ENCODE assay signal across 8 cellular contexts in the genomic region with DNA sequence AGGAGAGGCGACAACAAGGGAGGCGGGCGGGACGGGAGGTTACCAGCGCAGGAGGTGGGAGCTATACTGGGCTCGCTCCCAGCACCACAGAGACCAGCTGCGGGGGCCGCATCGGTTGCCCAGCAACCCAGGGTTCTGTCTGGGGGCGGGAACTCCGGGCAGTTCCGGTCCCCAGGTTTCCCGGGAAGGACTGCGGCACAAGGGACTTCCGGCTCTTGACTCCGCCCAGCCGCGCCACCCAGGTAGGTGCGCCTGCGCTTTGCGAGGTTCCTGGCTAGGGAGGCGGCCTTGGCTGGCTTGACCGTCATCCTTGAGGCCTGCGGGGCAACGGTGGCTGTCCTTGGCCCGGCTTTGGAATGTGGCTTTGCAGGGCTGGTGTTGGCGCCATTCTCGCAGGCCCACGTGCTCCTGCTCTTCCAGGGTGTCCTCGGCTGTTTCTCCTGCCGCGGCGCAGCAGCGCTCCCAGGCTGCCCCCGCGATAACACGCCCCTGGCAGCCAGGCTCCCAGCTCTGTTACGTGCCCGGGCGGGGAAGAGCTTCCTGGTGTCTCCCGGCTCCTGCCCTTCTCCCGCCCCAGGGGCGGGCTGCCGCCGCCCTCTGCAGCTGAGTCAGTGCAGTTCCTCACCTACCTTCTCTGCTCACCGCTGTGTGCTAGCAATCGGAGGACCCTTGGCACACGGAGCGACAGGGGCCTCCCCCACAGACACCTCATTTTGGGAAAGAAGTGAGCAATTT. TPM values are rescaled to one million over a fixed set of nuclear protein-coding genes. Genes with fewer than 3 reads are reported as not detected.
DNase-seq lines count a peak whose midpoint lies in the region; ATAC-seq and TF ChIP-seq lines count a peak whose summit lies in the region.

A gene with protein sequence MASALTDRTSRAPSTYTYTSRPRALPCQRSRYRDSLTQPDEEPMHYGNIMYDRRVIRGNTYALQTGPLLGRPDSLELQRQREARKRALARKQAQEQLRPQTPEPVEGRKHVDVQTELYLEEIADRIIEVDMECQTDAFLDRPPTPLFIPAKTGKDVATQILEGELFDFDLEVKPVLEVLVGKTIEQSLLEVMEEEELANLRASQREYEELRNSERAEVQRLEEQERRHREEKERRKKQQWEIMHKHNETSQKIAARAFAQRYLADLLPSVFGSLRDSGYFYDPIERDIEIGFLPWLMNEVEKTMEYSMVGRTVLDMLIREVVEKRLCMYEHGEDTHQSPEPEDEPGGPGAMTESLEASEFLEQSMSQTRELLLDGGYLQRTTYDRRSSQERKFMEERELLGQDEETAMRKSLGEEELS (minus strand): TSS at position 534 of the 735 bp plus-strand sequence. CDS start 652 bp downstream, outside the sequence.

- under 1% methylated on average over 49 of the region's 49 CpGs for WGBS in thymus

- H3K4me3 ChIP-seq in GM12864 (ENCODE audit: low read depth, low read length) (peak within 1 kb of the TSS; percentile 60), thymus (ENCODE audit: low read length) (peak within 1 kb of the TSS; percentile 80)

- peak within 1 kb of the TSS; percentile 84 for H3K27ac ChIP-seq in thymus (ENCODE audit: low read depth)

- H3K4me1 Mint-ChIP-seq in activated naive CD8-positive, alpha-beta T cell treated with anti-CD3 and anti-CD28 coated beads for 36 hours: peaks cover 36% of the 10 kb centered on the region
- peaks cover 21% of the 10 kb centered on the region for H3K4me1 Mint-ChIP-seq in osteocyte (ENCODE audit: unreplicated experiment)

- H3K9me3 ChIP-seq in thymus (ENCODE audit: control insufficient read depth): no peaks in the 10 kb centered on the region

- H3K9me3 Mint-ChIP-seq in activated naive CD8-positive, alpha-beta T cell treated with anti-CD3 and anti-CD28 coated beads for 36 hours: no peaks in the 10 kb centered on the region
- H3K9me3 Mint-ChIP-seq in osteocyte (ENCODE audit: unreplicated experiment): no peaks in the 10 kb centered on the region

- peak within 1 kb of the TSS; percentile 80 for H3K27ac Mint-ChIP-seq in activated naive CD8-positive, alpha-beta T cell treated with anti-CD3 and anti-CD28 coated beads for 36 hours
- H3K27ac Mint-ChIP-seq in osteocyte (ENCODE audit: unreplicated experiment): peak within 1 kb of the TSS; percentile 91

- H3K4me1 ChIP-seq in thymus (ENCODE audit: control insufficient read depth, insufficient read depth, low read length): peaks cover 2% of the 10 kb centered on the region

- intact Hi-C loops in Right ventricle myocardium inferior (cut with DNase I): no loop called here

- no peaks in the 10 kb centered on the region for H3K36me3 ChIP-seq in thymus (ENCODE audit: control insufficient read depth, insufficient read depth)

- H3K27me3 ChIP-seq in thymus (ENCODE audit: control insufficient read depth, insufficient read depth): no peaks in the 10 kb centered on the region

- peaks cover 6% of the 10 kb centered on the region for H3K36me3 Mint-ChIP-seq in activated naive CD8-positive, alpha-beta T cell treated with anti-CD3 and anti-CD28 coated beads for 36 hours
- H3K36me3 Mint-ChIP-seq in osteocyte (ENCODE audit: unreplicated experiment): peaks cover 2% of the 10 kb centered on the region

- ATAC-seq in HG02623 (IDR thresholded peaks at IDR 0.05; ENCODE audit: unreplicated experiment): peak; percentile 83
- ATAC-seq in SK-N-SH treated with all-trans-retinoic acid at 6 μM for 48 hours: peak; percentile 92
- ATAC-seq in Right ventricle myocardium inferior: peak; percentile 96

- DNase-seq in GM12864 (ENCODE audit: low read depth) (peak; percentile 85), NCI-H1092 treated with DMSO at 0.1 percent for 48 hours (lab: John Stamatoyannopoulos, UW) (peak; percentile 96), Right ventricle myocardium inferior (ENCODE audit: missing footprints) (peak; percentile 96), osteocyte (ENCODE audit: extremely low spot score, unreplicated experiment) (peak; percentile 96)
- peak; percentile 96 for DNase-seq in activated naive CD8-positive, alpha-beta T cell treated with anti-CD3 and anti-CD28 coated beads for 36 hours

- TF ChIP-seq CTCF in GM12864 (IDR thresholded peaks at IDR 0.05; ENCODE audit: low read depth, low read length, missing control alignments): no peak
- TF ChIP-seq CTCF in osteocyte (IDR thresholded peaks at IDR 0.05): peak; percentile 35

- H3K27me3 Mint-ChIP-seq in activated naive CD8-positive, alpha-beta T cell treated with anti-CD3 and anti-CD28 coated beads for 36 hours: no peaks in the 10 kb centered on the region
- no peaks in the 10 kb centered on the region for H3K27me3 Mint-ChIP-seq in osteocyte (ENCODE audit: unreplicated experiment)

- H3K4me3 Mint-ChIP-seq in activated naive CD8-positive, alpha-beta T cell treated with anti-CD3 and anti-CD28 coated beads for 36 hours: peak within 1 kb of the TSS; percentile 97
- H3K4me3 Mint-ChIP-seq in osteocyte (ENCODE audit: unreplicated experiment): peak within 1 kb of the TSS; percentile 99

TF ChIP-seq in SK-N-SH treated with all-trans-retinoic acid at 6 μM for 48 hours, 23 proteins besides CTCF, POLR2A, EP300 and RAD21 (continues in another document):
- TF ChIP-seq CSDC2 (CRISPR knock-in tag; IDR thresholded peaks at IDR 0.05) (peak; percentile 66; the same call in 1 of the 2 replicates), SNAI2 (CRISPR knock-in tag; IDR thresholded peaks at IDR 0.05) (no peak), GLIS3 (CRISPR knock-in tag; IDR thresholded peaks at IDR 0.05) (no peak), RARB (CRISPR knock-in tag; IDR thresholded peaks at IDR 0.05) (no peak), ZFP30 (CRISPR knock-in tag; IDR thresholded peaks at IDR 0.05) (no peak), PPARA (CRISPR knock-in tag; IDR thresholded peaks at IDR 0.05; ENCODE audit: borderline replicate concordance) (no peak), ESRRG (CRISPR knock-in tag; IDR thresholded peaks at IDR 0.05) (no peak), ISL1 (CRISPR knock-in tag; IDR thresholded peaks at IDR 0.05) (no peak), ZC3H10 (CRISPR knock-in tag; IDR thresholded peaks at IDR 0.05) (no peak), ZFP3 (CRISPR knock-in tag; IDR thresholded peaks at IDR 0.05) (peak; percentile 66; the same call in 1 of the 2 replicates), OSR1 (CRISPR knock-in tag; IDR thresholded peaks at IDR 0.05) (no peak), ZNF565 (CRISPR knock-in tag; conservative IDR thresholded peaks at IDR 0.05; ENCODE audit: low read depth) (no peak)
- TF ChIP-seq, protein P1, sequence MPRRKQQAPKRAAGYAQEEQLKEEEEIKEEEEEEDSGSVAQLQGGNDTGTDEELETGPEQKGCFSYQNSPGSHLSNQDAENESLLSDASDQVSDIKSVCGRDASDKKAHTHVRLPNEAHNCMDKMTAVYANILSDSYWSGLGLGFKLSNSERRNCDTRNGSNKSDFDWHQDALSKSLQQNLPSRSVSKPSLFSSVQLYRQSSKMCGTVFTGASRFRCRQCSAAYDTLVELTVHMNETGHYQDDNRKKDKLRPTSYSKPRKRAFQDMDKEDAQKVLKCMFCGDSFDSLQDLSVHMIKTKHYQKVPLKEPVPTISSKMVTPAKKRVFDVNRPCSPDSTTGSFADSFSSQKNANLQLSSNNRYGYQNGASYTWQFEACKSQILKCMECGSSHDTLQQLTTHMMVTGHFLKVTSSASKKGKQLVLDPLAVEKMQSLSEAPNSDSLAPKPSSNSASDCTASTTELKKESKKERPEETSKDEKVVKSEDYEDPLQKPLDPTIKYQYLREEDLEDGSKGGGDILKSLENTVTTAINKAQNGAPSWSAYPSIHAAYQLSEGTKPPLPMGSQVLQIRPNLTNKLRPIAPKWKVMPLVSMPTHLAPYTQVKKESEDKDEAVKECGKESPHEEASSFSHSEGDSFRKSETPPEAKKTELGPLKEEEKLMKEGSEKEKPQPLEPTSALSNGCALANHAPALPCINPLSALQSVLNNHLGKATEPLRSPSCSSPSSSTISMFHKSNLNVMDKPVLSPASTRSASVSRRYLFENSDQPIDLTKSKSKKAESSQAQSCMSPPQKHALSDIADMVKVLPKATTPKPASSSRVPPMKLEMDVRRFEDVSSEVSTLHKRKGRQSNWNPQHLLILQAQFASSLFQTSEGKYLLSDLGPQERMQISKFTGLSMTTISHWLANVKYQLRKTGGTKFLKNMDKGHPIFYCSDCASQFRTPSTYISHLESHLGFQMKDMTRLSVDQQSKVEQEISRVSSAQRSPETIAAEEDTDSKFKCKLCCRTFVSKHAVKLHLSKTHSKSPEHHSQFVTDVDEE (CRISPR knock-in tag; IDR thresholded peaks at IDR 0.05): peak; percentile 70
- TF ChIP-seq, protein P2, sequence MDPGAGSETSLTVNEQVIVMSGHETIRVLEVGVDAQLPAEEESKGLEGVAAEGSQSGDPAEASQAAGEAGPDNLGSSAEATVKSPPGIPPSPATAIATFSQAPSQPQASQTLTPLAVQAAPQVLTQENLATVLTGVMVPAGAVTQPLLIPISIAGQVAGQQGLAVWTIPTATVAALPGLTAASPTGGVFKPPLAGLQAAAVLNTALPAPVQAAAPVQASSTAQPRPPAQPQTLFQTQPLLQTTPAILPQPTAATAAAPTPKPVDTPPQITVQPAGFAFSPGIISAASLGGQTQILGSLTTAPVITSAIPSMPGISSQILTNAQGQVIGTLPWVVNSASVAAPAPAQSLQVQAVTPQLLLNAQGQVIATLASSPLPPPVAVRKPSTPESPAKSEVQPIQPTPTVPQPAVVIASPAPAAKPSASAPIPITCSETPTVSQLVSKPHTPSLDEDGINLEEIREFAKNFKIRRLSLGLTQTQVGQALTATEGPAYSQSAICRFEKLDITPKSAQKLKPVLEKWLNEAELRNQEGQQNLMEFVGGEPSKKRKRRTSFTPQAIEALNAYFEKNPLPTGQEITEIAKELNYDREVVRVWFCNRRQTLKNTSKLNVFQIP (CRISPR knock-in tag; IDR thresholded peaks at IDR 0.05; ENCODE audit: borderline replicate concordance, low read depth): no peak

RNA-seq across cellular contexts. Expression of the gene that starts here (rescaled TPM):
- 1 to 10 TPM; 3.3 to 4.0 TPM for total RNA-seq in activated naive CD8-positive, alpha-beta T cell treated with anti-CD3 and anti-CD28 coated beads for 36 hours
- total RNA-seq in Right ventricle myocardium inferior (10.6 TPM), osteocyte (7.1 and 9.6 TPM in 2 replicates)
- 3.6 TPM for polyA plus RNA-seq in thymus

Comparison
In these comparisons a context has a peak if more than half of its experiments do, and no peak if none do; other contexts are left out.
1. Peak in every context shown above with its lines: DNase-seq, ATAC-seq, H3K4me3 ChIP-seq and H3K27ac ChIP-seq.